In the genomic region with DNA sequence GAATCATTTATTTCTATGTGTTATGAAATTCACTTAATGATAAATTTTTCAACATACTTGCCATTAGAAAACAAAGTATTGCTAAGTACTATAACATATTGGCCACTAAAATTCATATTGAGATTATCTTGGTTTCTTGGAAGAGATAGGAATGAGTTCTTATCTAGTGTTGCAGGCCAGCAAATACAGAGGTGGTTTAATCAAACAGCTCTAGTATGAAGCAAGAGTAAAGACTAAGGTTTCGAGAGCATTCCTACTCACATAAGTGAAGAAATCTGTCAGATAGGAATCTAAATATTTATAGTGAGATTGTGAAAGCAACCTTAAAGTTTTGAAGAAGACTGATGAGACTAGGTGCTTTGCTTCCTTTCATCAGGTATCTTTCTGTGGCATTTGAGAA, we compare ENCODE assay signal across 1 cellular context.
TF ChIP-seq lines count a peak whose summit lies in the region.

No MANE protein-coding gene starts in this region.

TF ChIP-seq in K562, 482 proteins besides CTCF, POLR2A, EP300 and RAD21 (continued from another document and continues in another):
- TF ChIP-seq ARHGAP35 (IDR thresholded peaks at IDR 0.05; ENCODE audit: partially characterized antibody) (no peak), ZBTB8A (IDR thresholded peaks at IDR 0.05; ENCODE audit: partially characterized antibody) (no peak), NFIC (IDR thresholded peaks at IDR 0.05) (no peak), ASH1L (IDR thresholded peaks at IDR 0.05; ENCODE audit: borderline replicate concordance, low read depth, partially characterized antibody) (no peak), MBD2 (IDR thresholded peaks at IDR 0.05; ENCODE audit: borderline replicate concordance, low read depth) (no peak), TEAD4 (IDR thresholded peaks at IDR 0.05; ENCODE audit: low read length) (peak; percentile 68; the same call in 1 of the 2 replicates), TEAD4 (CRISPR knock-in tag; IDR thresholded peaks at IDR 0.05; ENCODE audit: borderline replicate concordance) (no peak), ZEB2 (IDR thresholded peaks at IDR 0.05) (no peak), ZNF77 (CRISPR knock-in tag; IDR thresholded peaks at IDR 0.05) (no peak), HMG20A (CRISPR knock-in tag; conservative IDR thresholded peaks at IDR 0.05) (no peak), IFI16 (CRISPR knock-in tag; IDR thresholded peaks at IDR 0.05) (no peak), NCOR1 (IDR thresholded peaks at IDR 0.05) (no peak), RBFOX2 (IDR thresholded peaks at IDR 0.05; ENCODE audit: low read depth, low read length) (no peak)
- TF ChIP-seq, protein P1, sequence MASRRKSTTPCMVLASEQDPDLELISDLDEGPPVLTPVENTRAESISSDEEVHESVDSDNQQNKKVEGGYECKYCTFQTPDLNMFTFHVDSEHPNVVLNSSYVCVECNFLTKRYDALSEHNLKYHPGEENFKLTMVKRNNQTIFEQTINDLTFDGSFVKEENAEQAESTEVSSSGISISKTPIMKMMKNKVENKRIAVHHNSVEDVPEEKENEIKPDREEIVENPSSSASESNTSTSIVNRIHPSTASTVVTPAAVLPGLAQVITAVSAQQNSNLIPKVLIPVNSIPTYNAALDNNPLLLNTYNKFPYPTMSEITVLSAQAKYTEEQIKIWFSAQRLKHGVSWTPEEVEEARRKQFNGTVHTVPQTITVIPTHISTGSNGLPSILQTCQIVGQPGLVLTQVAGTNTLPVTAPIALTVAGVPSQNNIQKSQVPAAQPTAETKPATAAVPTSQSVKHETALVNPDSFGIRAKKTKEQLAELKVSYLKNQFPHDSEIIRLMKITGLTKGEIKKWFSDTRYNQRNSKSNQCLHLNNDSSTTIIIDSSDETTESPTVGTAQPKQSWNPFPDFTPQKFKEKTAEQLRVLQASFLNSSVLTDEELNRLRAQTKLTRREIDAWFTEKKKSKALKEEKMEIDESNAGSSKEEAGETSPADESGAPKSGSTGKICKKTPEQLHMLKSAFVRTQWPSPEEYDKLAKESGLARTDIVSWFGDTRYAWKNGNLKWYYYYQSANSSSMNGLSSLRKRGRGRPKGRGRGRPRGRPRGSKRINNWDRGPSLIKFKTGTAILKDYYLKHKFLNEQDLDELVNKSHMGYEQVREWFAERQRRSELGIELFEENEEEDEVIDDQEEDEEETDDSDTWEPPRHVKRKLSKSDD (conservative IDR thresholded peaks at IDR 0.05; ENCODE audit: low read length): no peak
- TF ChIP-seq, protein P2, sequence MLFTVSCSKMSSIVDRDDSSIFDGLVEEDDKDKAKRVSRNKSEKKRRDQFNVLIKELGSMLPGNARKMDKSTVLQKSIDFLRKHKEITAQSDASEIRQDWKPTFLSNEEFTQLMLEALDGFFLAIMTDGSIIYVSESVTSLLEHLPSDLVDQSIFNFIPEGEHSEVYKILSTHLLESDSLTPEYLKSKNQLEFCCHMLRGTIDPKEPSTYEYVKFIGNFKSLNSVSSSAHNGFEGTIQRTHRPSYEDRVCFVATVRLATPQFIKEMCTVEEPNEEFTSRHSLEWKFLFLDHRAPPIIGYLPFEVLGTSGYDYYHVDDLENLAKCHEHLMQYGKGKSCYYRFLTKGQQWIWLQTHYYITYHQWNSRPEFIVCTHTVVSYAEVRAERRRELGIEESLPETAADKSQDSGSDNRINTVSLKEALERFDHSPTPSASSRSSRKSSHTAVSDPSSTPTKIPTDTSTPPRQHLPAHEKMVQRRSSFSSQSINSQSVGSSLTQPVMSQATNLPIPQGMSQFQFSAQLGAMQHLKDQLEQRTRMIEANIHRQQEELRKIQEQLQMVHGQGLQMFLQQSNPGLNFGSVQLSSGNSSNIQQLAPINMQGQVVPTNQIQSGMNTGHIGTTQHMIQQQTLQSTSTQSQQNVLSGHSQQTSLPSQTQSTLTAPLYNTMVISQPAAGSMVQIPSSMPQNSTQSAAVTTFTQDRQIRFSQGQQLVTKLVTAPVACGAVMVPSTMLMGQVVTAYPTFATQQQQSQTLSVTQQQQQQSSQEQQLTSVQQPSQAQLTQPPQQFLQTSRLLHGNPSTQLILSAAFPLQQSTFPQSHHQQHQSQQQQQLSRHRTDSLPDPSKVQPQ (CRISPR knock-in tag; IDR thresholded peaks at IDR 0.05; ENCODE audit: borderline replicate concordance): no peak
- TF ChIP-seq, protein P3, sequence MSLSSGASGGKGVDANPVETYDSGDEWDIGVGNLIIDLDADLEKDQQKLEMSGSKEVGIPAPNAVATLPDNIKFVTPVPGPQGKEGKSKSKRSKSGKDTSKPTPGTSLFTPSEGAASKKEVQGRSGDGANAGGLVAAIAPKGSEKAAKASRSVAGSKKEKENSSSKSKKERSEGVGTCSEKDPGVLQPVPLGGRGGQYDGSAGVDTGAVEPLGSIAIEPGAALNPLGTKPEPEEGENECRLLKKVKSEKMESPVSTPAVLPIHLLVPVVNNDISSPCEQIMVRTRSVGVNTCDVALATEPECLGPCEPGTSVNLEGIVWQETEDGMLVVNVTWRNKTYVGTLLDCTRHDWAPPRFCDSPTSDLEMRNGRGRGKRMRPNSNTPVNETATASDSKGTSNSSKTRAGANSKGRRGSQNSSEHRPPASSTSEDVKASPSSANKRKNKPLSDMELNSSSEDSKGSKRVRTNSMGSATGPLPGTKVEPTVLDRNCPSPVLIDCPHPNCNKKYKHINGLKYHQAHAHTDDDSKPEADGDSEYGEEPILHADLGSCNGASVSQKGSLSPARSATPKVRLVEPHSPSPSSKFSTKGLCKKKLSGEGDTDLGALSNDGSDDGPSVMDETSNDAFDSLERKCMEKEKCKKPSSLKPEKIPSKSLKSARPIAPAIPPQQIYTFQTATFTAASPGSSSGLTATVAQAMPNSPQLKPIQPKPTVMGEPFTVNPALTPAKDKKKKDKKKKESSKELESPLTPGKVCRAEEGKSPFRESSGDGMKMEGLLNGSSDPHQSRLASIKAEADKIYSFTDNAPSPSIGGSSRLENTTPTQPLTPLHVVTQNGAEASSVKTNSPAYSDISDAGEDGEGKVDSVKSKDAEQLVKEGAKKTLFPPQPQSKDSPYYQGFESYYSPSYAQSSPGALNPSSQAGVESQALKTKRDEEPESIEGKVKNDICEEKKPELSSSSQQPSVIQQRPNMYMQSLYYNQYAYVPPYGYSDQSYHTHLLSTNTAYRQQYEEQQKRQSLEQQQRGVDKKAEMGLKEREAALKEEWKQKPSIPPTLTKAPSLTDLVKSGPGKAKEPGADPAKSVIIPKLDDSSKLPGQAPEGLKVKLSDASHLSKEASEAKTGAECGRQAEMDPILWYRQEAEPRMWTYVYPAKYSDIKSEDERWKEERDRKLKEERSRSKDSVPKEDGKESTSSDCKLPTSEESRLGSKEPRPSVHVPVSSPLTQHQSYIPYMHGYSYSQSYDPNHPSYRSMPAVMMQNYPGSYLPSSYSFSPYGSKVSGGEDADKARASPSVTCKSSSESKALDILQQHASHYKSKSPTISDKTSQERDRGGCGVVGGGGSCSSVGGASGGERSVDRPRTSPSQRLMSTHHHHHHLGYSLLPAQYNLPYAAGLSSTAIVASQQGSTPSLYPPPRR (CRISPR knock-in tag; IDR thresholded peaks at IDR 0.05; ENCODE audit: borderline replicate concordance): no peak
- TF ChIP-seq, protein P4, sequence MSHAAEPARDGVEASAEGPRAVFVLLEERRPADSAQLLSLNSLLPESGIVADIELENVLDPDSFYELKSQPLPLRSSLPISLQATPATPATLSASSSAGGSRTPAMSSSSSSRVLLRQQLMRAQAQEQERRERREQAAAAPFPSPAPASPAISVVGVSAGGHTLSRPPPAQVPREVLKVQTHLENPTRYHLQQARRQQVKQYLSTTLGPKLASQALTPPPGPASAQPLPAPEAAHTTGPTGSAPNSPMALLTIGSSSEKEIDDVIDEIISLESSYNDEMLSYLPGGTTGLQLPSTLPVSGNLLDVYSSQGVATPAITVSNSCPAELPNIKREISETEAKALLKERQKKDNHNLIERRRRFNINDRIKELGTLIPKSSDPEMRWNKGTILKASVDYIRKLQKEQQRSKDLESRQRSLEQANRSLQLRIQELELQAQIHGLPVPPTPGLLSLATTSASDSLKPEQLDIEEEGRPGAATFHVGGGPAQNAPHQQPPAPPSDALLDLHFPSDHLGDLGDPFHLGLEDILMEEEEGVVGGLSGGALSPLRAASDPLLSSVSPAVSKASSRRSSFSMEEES (CRISPR knock-in tag; IDR thresholded peaks at IDR 0.05): no peak
- TF ChIP-seq, protein P5, sequence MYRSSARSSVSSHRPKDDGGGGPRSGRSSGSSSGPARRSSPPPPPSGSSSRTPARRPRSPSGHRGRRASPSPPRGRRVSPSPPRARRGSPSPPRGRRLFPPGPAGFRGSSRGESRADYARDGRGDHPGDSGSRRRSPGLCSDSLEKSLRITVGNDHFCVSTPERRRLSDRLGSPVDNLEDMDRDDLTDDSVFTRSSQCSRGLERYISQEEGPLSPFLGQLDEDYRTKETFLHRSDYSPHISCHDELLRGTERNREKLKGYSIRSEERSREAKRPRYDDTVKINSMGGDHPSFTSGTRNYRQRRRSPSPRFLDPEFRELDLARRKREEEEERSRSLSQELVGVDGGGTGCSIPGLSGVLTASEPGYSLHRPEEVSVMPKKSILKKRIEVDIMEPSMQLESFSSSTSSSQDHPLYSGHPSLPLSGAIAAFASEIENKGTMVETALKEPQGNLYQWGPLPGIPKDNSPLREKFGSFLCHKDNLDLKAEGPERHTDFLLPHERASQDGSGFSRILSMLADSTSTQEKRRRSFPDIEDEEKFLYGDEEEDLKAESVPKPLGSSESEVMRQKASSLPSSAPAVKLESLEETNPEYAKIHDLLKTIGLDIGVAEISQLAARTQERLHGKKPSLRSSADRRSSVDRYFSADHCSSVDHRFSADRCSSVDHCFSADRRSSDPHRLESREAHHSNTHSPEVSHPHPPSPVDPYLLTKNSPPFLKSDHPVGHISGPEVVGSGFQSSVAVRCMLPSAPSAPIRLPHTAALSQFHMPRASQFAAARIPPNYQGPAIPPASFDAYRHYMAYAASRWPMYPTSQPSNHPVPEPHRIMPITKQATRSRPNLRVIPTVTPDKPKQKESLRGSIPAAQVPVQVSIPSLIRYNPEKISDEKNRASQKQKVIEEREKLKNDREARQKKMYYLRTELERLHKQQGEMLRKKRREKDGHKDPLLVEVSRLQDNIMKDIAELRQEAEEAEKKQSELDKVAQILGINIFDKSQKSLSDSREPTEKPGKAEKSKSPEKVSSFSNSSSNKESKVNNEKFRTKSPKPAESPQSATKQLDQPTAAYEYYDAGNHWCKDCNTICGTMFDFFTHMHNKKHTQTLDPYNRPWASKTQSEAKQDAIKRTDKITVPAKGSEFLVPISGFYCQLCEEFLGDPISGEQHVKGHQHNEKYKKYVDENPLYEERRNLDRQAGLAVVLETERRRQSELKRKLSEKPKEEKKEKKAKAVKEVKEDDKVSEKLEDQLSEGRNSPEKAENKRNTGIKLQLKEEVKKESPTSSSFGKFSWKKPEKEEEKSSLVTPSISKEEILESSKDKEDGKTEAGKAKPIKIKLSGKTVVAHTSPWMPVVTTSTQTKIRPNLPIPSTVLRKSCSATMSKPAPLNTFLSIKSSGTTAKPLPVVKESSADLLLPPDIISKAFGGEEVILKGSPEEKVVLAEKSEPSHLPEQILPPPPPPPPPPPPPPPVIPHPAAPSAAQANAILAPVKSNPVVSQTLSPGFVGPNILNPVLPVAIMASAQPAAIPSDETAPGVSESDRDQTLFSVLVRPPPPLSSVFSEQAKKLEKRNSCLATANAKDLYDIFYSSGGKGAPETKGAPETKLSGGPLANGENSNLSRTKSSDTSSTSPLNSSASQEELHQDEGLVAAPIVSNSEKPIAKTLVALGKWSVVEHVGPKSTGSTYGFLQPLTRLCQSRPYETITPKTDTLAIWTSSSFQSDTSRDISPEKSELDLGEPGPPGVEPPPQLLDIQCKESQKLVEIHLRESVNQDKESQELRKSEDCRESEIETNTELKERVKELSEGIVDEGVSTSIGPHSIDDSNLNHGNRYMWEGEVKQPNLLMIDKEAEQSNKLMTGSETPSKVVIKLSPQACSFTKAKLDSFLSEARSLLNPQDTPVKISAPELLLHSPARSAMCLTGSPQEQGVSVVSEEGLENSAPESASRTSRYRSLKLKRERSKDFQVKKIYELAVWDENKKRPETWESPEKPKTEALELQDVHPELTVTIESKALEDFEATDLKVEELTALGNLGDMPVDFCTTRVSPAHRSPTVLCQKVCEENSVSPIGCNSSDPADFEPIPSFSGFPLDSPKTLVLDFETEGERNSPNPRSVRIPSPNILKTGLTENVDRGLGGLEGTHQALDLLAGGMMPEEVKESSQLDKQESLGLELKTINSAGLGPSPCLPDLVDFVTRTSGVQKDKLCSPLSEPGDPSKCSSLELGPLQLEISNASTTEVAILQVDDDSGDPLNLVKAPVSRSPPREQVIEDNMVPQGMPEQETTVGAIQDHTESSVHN (IDR thresholded peaks at IDR 0.05; ENCODE audit: borderline replicate concordance in 1 of 2, low read depth in 1 of 2): no peak
- TF ChIP-seq, protein P6, sequence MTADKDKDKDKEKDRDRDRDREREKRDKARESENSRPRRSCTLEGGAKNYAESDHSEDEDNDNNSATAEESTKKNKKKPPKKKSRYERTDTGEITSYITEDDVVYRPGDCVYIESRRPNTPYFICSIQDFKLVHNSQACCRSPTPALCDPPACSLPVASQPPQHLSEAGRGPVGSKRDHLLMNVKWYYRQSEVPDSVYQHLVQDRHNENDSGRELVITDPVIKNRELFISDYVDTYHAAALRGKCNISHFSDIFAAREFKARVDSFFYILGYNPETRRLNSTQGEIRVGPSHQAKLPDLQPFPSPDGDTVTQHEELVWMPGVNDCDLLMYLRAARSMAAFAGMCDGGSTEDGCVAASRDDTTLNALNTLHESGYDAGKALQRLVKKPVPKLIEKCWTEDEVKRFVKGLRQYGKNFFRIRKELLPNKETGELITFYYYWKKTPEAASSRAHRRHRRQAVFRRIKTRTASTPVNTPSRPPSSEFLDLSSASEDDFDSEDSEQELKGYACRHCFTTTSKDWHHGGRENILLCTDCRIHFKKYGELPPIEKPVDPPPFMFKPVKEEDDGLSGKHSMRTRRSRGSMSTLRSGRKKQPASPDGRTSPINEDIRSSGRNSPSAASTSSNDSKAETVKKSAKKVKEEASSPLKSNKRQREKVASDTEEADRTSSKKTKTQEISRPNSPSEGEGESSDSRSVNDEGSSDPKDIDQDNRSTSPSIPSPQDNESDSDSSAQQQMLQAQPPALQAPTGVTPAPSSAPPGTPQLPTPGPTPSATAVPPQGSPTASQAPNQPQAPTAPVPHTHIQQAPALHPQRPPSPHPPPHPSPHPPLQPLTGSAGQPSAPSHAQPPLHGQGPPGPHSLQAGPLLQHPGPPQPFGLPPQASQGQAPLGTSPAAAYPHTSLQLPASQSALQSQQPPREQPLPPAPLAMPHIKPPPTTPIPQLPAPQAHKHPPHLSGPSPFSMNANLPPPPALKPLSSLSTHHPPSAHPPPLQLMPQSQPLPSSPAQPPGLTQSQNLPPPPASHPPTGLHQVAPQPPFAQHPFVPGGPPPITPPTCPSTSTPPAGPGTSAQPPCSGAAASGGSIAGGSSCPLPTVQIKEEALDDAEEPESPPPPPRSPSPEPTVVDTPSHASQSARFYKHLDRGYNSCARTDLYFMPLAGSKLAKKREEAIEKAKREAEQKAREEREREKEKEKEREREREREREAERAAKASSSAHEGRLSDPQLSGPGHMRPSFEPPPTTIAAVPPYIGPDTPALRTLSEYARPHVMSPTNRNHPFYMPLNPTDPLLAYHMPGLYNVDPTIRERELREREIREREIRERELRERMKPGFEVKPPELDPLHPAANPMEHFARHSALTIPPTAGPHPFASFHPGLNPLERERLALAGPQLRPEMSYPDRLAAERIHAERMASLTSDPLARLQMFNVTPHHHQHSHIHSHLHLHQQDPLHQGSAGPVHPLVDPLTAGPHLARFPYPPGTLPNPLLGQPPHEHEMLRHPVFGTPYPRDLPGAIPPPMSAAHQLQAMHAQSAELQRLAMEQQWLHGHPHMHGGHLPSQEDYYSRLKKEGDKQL (CRISPR knock-in tag; IDR thresholded peaks at IDR 0.05; ENCODE audit: borderline replicate concordance): no peak
